ENCODE assay signal across 20 cellular contexts in genomic region chr10:96304241-96304640, GRCh38. TPM values are rescaled to one million over a fixed set of nuclear protein-coding genes. Genes with fewer than 3 reads are reported as not detected.
A peak's percentile ranks its signal among the peaks of the same experiment; 100 is the strongest.
DNase-seq lines count a peak whose midpoint lies in the region; ATAC-seq lines count a peak whose summit lies in the region.
"Had no signal": no experiment of that assay in that cellular context is flagged by ENCODE, and none has a peak within 500 bp of the region (broad histone marks: within the 10 kb centered on the region; RNA-seq: fewer than 3 reads in every experiment).

DNTT (plus strand) TSS chr10:96304434; CDS start chr10:96304498, 64 bp downstream.

- H3K4me3 Mint-ChIP-seq in naive thymus-derived CD4-positive, alpha-beta T cell, result peak within 1 kb of the TSS in 7 of 10 donors; percentile 5 to 80 (median 43)
- H3K4me3 Mint-ChIP-seq in activated T-helper 2 cell treated with anti-CD3 and anti-CD28 coated beads, Interferon-gamma antibody, Interleukin-2, Interleukin-4, amounts not matched to agents 10 μg/mL and 5 μg/mL and 100 μg/mL, durations not matched to agents 14 hours and 24 hours and 36 hours (ENCODE audit: low read depth), result no peak within 1 kb of the TSS
- H3K4me3 Mint-ChIP-seq: CD4-positive, alpha-beta memory T cell had no signal

- DNase-seq in DMS 273 (lab: John Stamatoyannopoulos, UW; ENCODE audit: unreplicated experiment), result peak; percentile 3
- no peak for DNase-seq in DMS 273 treated with DMSO at 0.1 percent for 48 hours (lab: John Stamatoyannopoulos, UW)
- DNase-seq in Jurkat, Clone E6-1 (ENCODE audit: low read depth, low spot score), result peak; percentile 85
- DNase-seq in naive thymus-derived CD4-positive, alpha-beta T cell, result no peak
- DNase-seq in D341Med (ENCODE audit: low spot score), result no peak
- no peak for DNase-seq in stimulated activated CD4-positive, alpha-beta T cell treated with anti-CD3 and anti-CD28 coated beads, Interleukin-15, amount 100 ng/mL, for 24 hours
- DNase-seq in activated T-helper 2 cell treated with anti-CD3 and anti-CD28 coated beads, Interferon-gamma antibody, Interleukin-2, Interleukin-4, amounts not matched to agents 10 μg/mL and 5 μg/mL and 100 μg/mL, durations not matched to agents 14 hours and 24 hours and 36 hours (ENCODE audit: low spot score), result no peak
- DNase-seq: C1 segment of cervical spinal cord; Caco-2; CD4-positive, alpha-beta memory T cell; DMS153; DMS79 treated with DMSO at 0.1 percent for 48 hours; GDM1; KBM-7 had no signal

- peaks cover 7 to 87% (median 80%) of the 10 kb centered on the region in 7 donors for H3K4me1 Mint-ChIP-seq in naive thymus-derived CD4-positive, alpha-beta T cell
- H3K4me1 Mint-ChIP-seq in activated T-helper 2 cell treated with anti-CD3 and anti-CD28 coated beads, Interferon-gamma antibody, Interleukin-2, Interleukin-4, amounts not matched to agents 10 μg/mL and 5 μg/mL and 100 μg/mL, durations not matched to agents 14 hours and 24 hours and 36 hours (ENCODE audit: low read depth), result peaks cover 15% of the 10 kb centered on the region

- POLR2A ChIA-PET in naive thymus-derived CD4-positive, alpha-beta T cell (lab: Charles Lee), result interaction anchor here (1.0 to 1.6 kb wide), 3 partner anchors 11 to 214 kb away, joined by 3 read pairs; no protein-coding TSS in a partner anchor

- no peaks in the 10 kb centered on the region for H3K36me3 ChIP-seq in naive thymus-derived CD4-positive, alpha-beta T cell (ENCODE audit: control insufficient read depth in 2 of 3, insufficient read depth in 3 of 3, low read length in 3 of 3)

- H3K4me3 ChIP-seq in Jurkat, Clone E6-1 (ENCODE audit: low read length), result peak within 1 kb of the TSS; percentile 84
- no peak within 1 kb of the TSS for H3K4me3 ChIP-seq in naive thymus-derived CD4-positive, alpha-beta T cell (ENCODE audit: low read length)

- peaks cover 0 to 7% (median 0%) of the 10 kb centered on the region in 5 donors for H3K36me3 Mint-ChIP-seq in naive thymus-derived CD4-positive, alpha-beta T cell
- no peaks in the 10 kb centered on the region for H3K36me3 Mint-ChIP-seq in activated T-helper 2 cell treated with anti-CD3 and anti-CD28 coated beads, Interferon-gamma antibody, Interleukin-2, Interleukin-4, amounts not matched to agents 10 μg/mL and 5 μg/mL and 100 μg/mL, durations not matched to agents 14 hours and 24 hours and 36 hours (ENCODE audit: low read depth)
- H3K36me3 Mint-ChIP-seq: CD4-positive, alpha-beta memory T cell had no signal

- intact Hi-C loops in naive thymus-derived CD4-positive, alpha-beta T cell (cut with micrococcal nuclease), result no loop called here
- intact Hi-C loops in activated T-helper 2 cell treated with anti-CD3 and anti-CD28 coated beads, Interferon-gamma antibody, Interleukin-2, Interleukin-4, amounts not matched to agents 10 μg/mL and 5 μg/mL and 100 μg/mL, durations not matched to agents 14 hours and 24 hours and 36 hours (cut with micrococcal nuclease), result no loop called here

- H3K27ac Mint-ChIP-seq in naive thymus-derived CD4-positive, alpha-beta T cell, result peak within 1 kb of the TSS in 7 of 9 donors; percentile 20 to 77 (median 47)
- H3K27ac Mint-ChIP-seq in activated T-helper 2 cell treated with anti-CD3 and anti-CD28 coated beads, Interferon-gamma antibody, Interleukin-2, Interleukin-4, amounts not matched to agents 10 μg/mL and 5 μg/mL and 100 μg/mL, durations not matched to agents 14 hours and 24 hours and 36 hours, result no peak within 1 kb of the TSS
- H3K27ac Mint-ChIP-seq: CD4-positive, alpha-beta memory T cell had no signal

- CTCF ChIA-PET in naive thymus-derived CD4-positive, alpha-beta T cell (lab: Charles Lee), result no interaction called here

- no peak for ATAC-seq in naive thymus-derived CD4-positive, alpha-beta T cell
- ATAC-seq: HCT116 had no signal

- peaks cover 0 to 10% (median 0%) of the 10 kb centered on the region in 11 donors for H3K9me3 Mint-ChIP-seq in naive thymus-derived CD4-positive, alpha-beta T cell
- H3K9me3 Mint-ChIP-seq in activated T-helper 2 cell treated with anti-CD3 and anti-CD28 coated beads, Interferon-gamma antibody, Interleukin-2, Interleukin-4, amounts not matched to agents 10 μg/mL and 5 μg/mL and 100 μg/mL, durations not matched to agents 14 hours and 24 hours and 36 hours, result no peaks in the 10 kb centered on the region
- H3K9me3 Mint-ChIP-seq: CD4-positive, alpha-beta memory T cell had no signal

- no peaks in the 10 kb centered on the region for H3K9me3 ChIP-seq in naive thymus-derived CD4-positive, alpha-beta T cell (ENCODE audit: control insufficient read depth in 2 of 3, low read length in 3 of 3)
- H3K9me3 ChIP-seq: Caco-2 had no signal

- H3K27me3 ChIP-seq in naive thymus-derived CD4-positive, alpha-beta T cell (ENCODE audit: control insufficient read depth in 2 of 2, insufficient read depth in 2 of 2, low read length in 2 of 2), result no peaks in the 10 kb centered on the region

- no peak within 1 kb of the TSS for H3K27ac ChIP-seq in naive thymus-derived CD4-positive, alpha-beta T cell (ENCODE audit: low read depth, low read length)
- H3K27ac ChIP-seq: 22Rv1, HL-60 had no signal

- H3K4me1 ChIP-seq in naive thymus-derived CD4-positive, alpha-beta T cell (ENCODE audit: control insufficient read depth in 2 of 2, insufficient read depth in 2 of 2, low read length in 2 of 2), result peaks cover 0 to 37% of the 10 kb centered on the region in 2 donors
- H3K4me1 ChIP-seq: Caco-2 had no signal

- peaks cover 0 to 21% (median 3%) of the 10 kb centered on the region in 5 donors for H3K27me3 Mint-ChIP-seq in naive thymus-derived CD4-positive, alpha-beta T cell
- H3K27me3 Mint-ChIP-seq in activated T-helper 2 cell treated with anti-CD3 and anti-CD28 coated beads, Interferon-gamma antibody, Interleukin-2, Interleukin-4, amounts not matched to agents 10 μg/mL and 5 μg/mL and 100 μg/mL, durations not matched to agents 14 hours and 24 hours and 36 hours (ENCODE audit: low read depth), result peaks cover 34% of the 10 kb centered on the region

RNA-seq across cellular contexts. Expression of gene DNTT, which starts in this region (rescaled TPM):
- polyA plus RNA-seq in Jurkat, Clone E6-1 (2012; ENCODE audit: insufficient read depth, insufficient read length), result 0.44 TPM
- total RNA-seq in naive thymus-derived CD4-positive, alpha-beta T cell, result under 1 TPM in 2 of 5 experiments, not detected in 3; 0.19 to 0.24 TPM
- polyA plus RNA-seq in naive thymus-derived CD4-positive, alpha-beta T cell, result 1 to 10 TPM; 3.7 to 5.0 TPM
- not detected in 2 replicates for total RNA-seq in activated T-helper 2 cell treated with anti-CD3 and anti-CD28 coated beads, Interferon-gamma antibody, Interleukin-2, Interleukin-4, amounts not matched to agents 10 μg/mL and 5 μg/mL and 100 μg/mL, durations not matched to agents 14 hours and 24 hours and 36 hours
- total RNA-seq: A673; Caco-2; CD4-positive, alpha-beta memory T cell; H4; LHCN-M2 had no signal
- polyA plus RNA-seq: CD4-positive, alpha-beta memory T cell had no signal

Comparison
In these comparisons a context has a peak if more than half of its experiments do, and no peak if none do; other contexts are left out.
1. DNase-seq: peak in DMS 273 (single experiment) and Jurkat, Clone E6-1 (single experiment); none in DMS 273 treated with DMSO at 0.1 percent for 48 hours (single experiment), naive thymus-derived CD4-positive, alpha-beta T cell (0 of 9), D341Med (single experiment), stimulated activated CD4-positive, alpha-beta T cell treated with anti-CD3 and anti-CD28 coated beads, Interleukin-15, amount 100 ng/mL, for 24 hours (single experiment) and activated T-helper 2 cell treated with anti-CD3 and anti-CD28 coated beads, Interferon-gamma antibody, Interleukin-2, Interleukin-4, amounts not matched to agents 10 μg/mL and 5 μg/mL and 100 μg/mL, durations not matched to agents 14 hours and 24 hours and 36 hours (single experiment).